11 cellular contexts compared by ENCODE assay signal in genomic region chr5:119304439-119304838, GRCh38. TPM values are rescaled to one million over a fixed set of nuclear protein-coding genes. Genes with fewer than 3 reads are reported as not detected.
DNase-seq lines count a peak whose midpoint lies in the region; ATAC-seq and TF ChIP-seq lines count a peak whose summit lies in the region.
"Had no signal": no experiment of that assay in that cellular context is flagged by ENCODE, and none has a peak within 500 bp of the region (broad histone marks: within the 10 kb centered on the region; RNA-seq: fewer than 3 reads in every experiment).

No MANE protein-coding gene starts in this region.

- no peak for TF ChIP-seq RAD21 in SK-N-SH (IDR thresholded peaks at IDR 0.05; ENCODE audit: low read length)

- H4K20me1 ChIP-seq in SK-N-SH (ENCODE audit: insufficient read depth), result no peaks in the 10 kb centered on the region

- peak overlapping the region; percentile 62 for H3K27ac Mint-ChIP-seq in activated CD4-positive, alpha-beta T cell treated with anti-CD3 and anti-CD28 coated beads, Interleukin-2, amount 10 ng/mL, durations not matched to agents 24 days and 14 days

- 0 out of 4 replicates have a peak, but pooled peaks of 1 of the 2 experiments have one; percentile 12 for TF ChIP-seq EP300 in SK-N-SH (IDR thresholded peaks at IDR 0.05; ENCODE audit: borderline replicate concordance in 1 of 2, low read depth in 1 of 2, low read length in 1 of 2)

- peak overlapping the region; percentile 27 for H3K4me3 Mint-ChIP-seq in activated CD4-positive, alpha-beta T cell treated with anti-CD3 and anti-CD28 coated beads, Interleukin-2, amount 10 ng/mL, durations not matched to agents 24 days and 14 days

- no peaks in the 10 kb centered on the region for H3K9me3 Mint-ChIP-seq in activated CD4-positive, alpha-beta T cell treated with anti-CD3 and anti-CD28 coated beads, Interleukin-2, amount 10 ng/mL, durations not matched to agents 24 days and 14 days

- H3K27ac ChIP-seq in SK-N-SH (ENCODE audit: low read depth in 2 of 2, low read length in 1 of 2) (peak overlapping the region; percentile 48 to 93), epithelial cell of prostate (peak overlapping the region; percentile 83), spleen (peak overlapping the region in 7 of 8 donors; percentile 3 to 92 (median 49))
- H3K27ac ChIP-seq: KMS-11 had no signal

- CTCF ChIA-PET in SK-N-SH (lab: Yijun Ruan, JAX), result interaction anchor here (1.0 to 1.2 kb wide), 2 partner anchors 130 to 317 kb away, joined by 3 read pairs; no protein-coding TSS in a partner anchor

- peaks cover 29% of the 10 kb centered on the region for H3F3A ChIP-seq in SK-N-SH (replicated peaks; ENCODE audit: insufficient read depth)

- H3K9me2 ChIP-seq in SK-N-SH, result no peaks in the 10 kb centered on the region

- H3K9me3 ChIP-seq in SK-N-SH (no peaks in the 10 kb centered on the region), spleen (no peaks in the 10 kb centered on the region)

- H3K36me3 Mint-ChIP-seq in activated CD4-positive, alpha-beta T cell treated with anti-CD3 and anti-CD28 coated beads, Interleukin-2, amount 10 ng/mL, durations not matched to agents 24 days and 14 days (ENCODE audit: low read depth), result peaks cover 27% of the 10 kb centered on the region

- no peak overlapping the region for H2AFZ ChIP-seq in SK-N-SH (ENCODE audit: low read depth)

- H3K27me3 ChIP-seq in SK-N-SH (ENCODE audit: insufficient read depth) (no peaks in the 10 kb centered on the region), spleen (replicated peaks in 1 of 7) (no peaks in the 10 kb centered on the region)

- no peaks in the 10 kb centered on the region for H3K36me3 ChIP-seq in SK-N-SH (replicated peaks in 1 of 2; ENCODE audit: control insufficient read depth in 1 of 2, insufficient read depth in 2 of 2, low read length in 1 of 2)
- no peaks in the 10 kb centered on the region for H3K36me3 ChIP-seq in spleen

- peaks cover 49% of the 10 kb centered on the region for H3K79me2 ChIP-seq in SK-N-SH (ENCODE audit: insufficient read depth)

- POLR2A ChIA-PET in SK-N-SH (lab: Yijun Ruan, JAX), result no interaction called here

- TF ChIP-seq CTCF in SK-N-SH (IDR thresholded peaks at IDR 0.05), result no peak
- no peak for TF ChIP-seq CTCF in spleen (IDR thresholded peaks at IDR 0.05 in 8 of 11, conservative IDR thresholded peaks at IDR 0.05 in 3 of 11)

- no peak for DNase-seq in activated CD4-positive, alpha-beta T cell treated with anti-CD3 and anti-CD28 coated beads, Interleukin-2, amount 10 ng/mL, durations not matched to agents 24 days and 14 days
- no peak for DNase-seq in activated CD4-positive, alpha-beta T cell treated with anti-CD3 and anti-CD28 coated beads for 48 hours
- no peak for DNase-seq in SK-N-SH
- no peak for DNase-seq in epithelial cell of prostate (ENCODE audit: low read depth, low spot score)
- DNase-seq in spleen, result no peak
- DNase-seq in Ammon's horn (ENCODE audit: low spot score), result no peak
- DNase-seq in GM19240 (ENCODE audit: insufficient read length, low spot score), result no peak
- DNase-seq: activated effector memory CD4-positive, alpha-beta T cell treated with anti-CD3 and anti-CD28 coated beads, Interleukin-2, amount 50 U/mL, for 16 hours; NCI-H748 treated with DMSO at 0.1 percent for 48 hours had no signal

- WGBS in SK-N-SH (ENCODE audit: low lambda C conversion rate), result 0% methylated on average over 1 of the region's 1 CpG
- 16 to 38% (median 32%) methylated on average over 1 of the region's 1 CpG for WGBS in spleen, 5 donors

- no peak for ATAC-seq in GM18520 (IDR thresholded peaks at IDR 0.05; ENCODE audit: unreplicated experiment)

- H3K4me3 ChIP-seq in SK-N-SH (ENCODE audit: low read depth in 2 of 2, low read length in 1 of 2) (no peak overlapping the region), spleen (no peak overlapping the region)

- H3K9ac ChIP-seq in SK-N-SH, result no peak overlapping the region
- H3K9ac ChIP-seq: KMS-11 had no signal

- TF ChIP-seq POLR2A in spleen (IDR thresholded peaks at IDR 0.05), result no peak

- no peaks in the 10 kb centered on the region for H3K27me3 Mint-ChIP-seq in activated CD4-positive, alpha-beta T cell treated with anti-CD3 and anti-CD28 coated beads, Interleukin-2, amount 10 ng/mL, durations not matched to agents 24 days and 14 days

- peak overlapping the region; percentile 24 for H3K4me2 ChIP-seq in SK-N-SH
- H3K4me2 ChIP-seq: KMS-11 had no signal

- intact Hi-C loops in activated CD4-positive, alpha-beta T cell treated with anti-CD3 and anti-CD28 coated beads, Interleukin-2, amount 10 ng/mL, durations not matched to agents 24 days and 14 days (cut with micrococcal nuclease), result no loop called here
- intact Hi-C loops in spleen (cut with DNase I; ENCODE audit: low total_unique reads), result no loop called here

- H3K4me1 Mint-ChIP-seq in activated CD4-positive, alpha-beta T cell treated with anti-CD3 and anti-CD28 coated beads, Interleukin-2, amount 10 ng/mL, durations not matched to agents 24 days and 14 days, result peaks cover 81% of the 10 kb centered on the region

- H3K4me1 ChIP-seq in SK-N-SH (ENCODE audit: control insufficient read depth in 1 of 2, insufficient read depth in 2 of 2, low read depth in 1 of 2, low read length in 1 of 2) (peaks cover 24 to 35% of the 10 kb centered on the region in 2 experiments), spleen (peaks cover 46 to 100% (median 86%) of the 10 kb centered on the region in 6 donors)

TF ChIP-seq in SK-N-SH, 30 proteins besides CTCF, POLR2A, EP300 and RAD21:
- TF ChIP-seq REST (IDR thresholded peaks at IDR 0.05; ENCODE audit: low read depth, low read length), result no peak
- TF ChIP-seq TCF12 (IDR thresholded peaks at IDR 0.05), result peak; percentile 55

RNA-seq across cellular contexts. Expression of gene TNFAIP8, which starts 51.4 kb away (rescaled TPM):
- total RNA-seq in activated CD4-positive, alpha-beta T cell treated with anti-CD3 and anti-CD28 coated beads, Interleukin-2, amount 10 ng/mL, durations not matched to agents 24 days and 14 days, result 188 and 193 TPM in 2 replicates
- 28.3 and 31.3 TPM in 2 replicates for polyA plus RNA-seq in SK-N-SH (2012; rRNA removed)
- polyA plus RNA-seq in SK-N-SH (2012; cell fraction: cytosol; rRNA removed), result 33.8 and 41.5 TPM in 2 replicates
- 11.7 and 15.5 TPM in 2 replicates for polyA plus RNA-seq in SK-N-SH (2012; cell fraction: nucleus; rRNA removed)
- total RNA-seq in spleen, result 100 to 1,000 TPM in 4 of 7 donors, 10 to 100 TPM in 3; 71.1 to 113 (median 102) TPM
- polyA plus RNA-seq in spleen, result 100 to 1,000 TPM in 2 of 3 donors, 10 to 100 TPM in 1; 91.9 to 123 (median 100) TPM
